Comparison of ENCODE assay signal across 17 cellular contexts in the genomic region with DNA sequence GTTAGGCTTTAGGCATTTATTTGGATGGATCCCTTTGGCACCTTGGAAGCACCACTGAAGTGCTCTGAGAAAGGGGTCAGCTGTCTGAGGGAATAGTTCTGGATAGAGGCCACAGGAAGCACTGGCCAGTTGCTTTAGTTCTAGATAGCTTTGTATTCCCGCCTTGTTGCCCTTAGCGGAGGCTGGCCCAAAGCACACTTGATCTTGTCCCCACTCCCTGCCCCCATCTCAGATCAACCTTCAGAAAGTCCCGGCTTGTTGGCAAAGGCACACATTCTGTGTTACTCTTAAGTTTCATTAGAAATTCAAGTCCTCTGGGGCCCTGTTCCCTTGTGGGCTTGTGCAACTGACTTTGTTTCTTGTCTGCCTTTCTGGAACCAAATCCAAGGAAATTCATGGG. TPM values are rescaled to one million over a fixed set of nuclear protein-coding genes. Genes with fewer than 3 reads are reported as not detected.
"Had no signal": no experiment of that assay in that cellular context is flagged by ENCODE, and none has a peak within 500 bp of the region (broad histone marks: within the 10 kb centered on the region; RNA-seq: fewer than 3 reads in every experiment).

No MANE protein-coding gene starts in this region.

- ATAC-seq: activated CD8-positive, alpha-beta T cell treated with anti-CD3 and anti-CD28 coated beads, Interleukin-2, amount 10 ng/mL, durations not matched to agents 7 days and 5 days; left lobe of liver; naive thymus-derived CD4-positive, alpha-beta T cell had no signal

- H3K4me3 ChIP-seq: breast epithelium, ovary, tibial nerve had no signal

- H3K4me1 ChIP-seq: breast epithelium had no signal

- H3K27me3 ChIP-seq: breast epithelium, ovary, tibial nerve had no signal

- H3K36me3 ChIP-seq: ovary had no signal

- H3K9me3 Mint-ChIP-seq: activated CD4-positive, alpha-beta T cell treated with anti-CD3 and anti-CD28 coated beads, Interleukin-2, amount 10 ng/mL, durations not matched to agents 24 days and 14 days; activated naive CD4-positive, alpha-beta T cell treated with anti-CD3 and anti-CD28 coated beads, Interleukin-2, amount 10 ng/mL, durations not matched to agents 7 days and 5 days; activated T-cell treated with anti-CD3 and anti-CD28 coated beads, Interleukin-2, amount 50 U/mL, for 24 hours; memory B cell; naive thymus-derived CD4-positive, alpha-beta T cell had no signal

- DNase-seq: activated CD4-positive, alpha-beta T cell treated with anti-CD3 and anti-CD28 coated beads, Interleukin-2, amount 10 ng/mL, durations not matched to agents 24 days and 14 days; activated CD4-positive, CD25-positive, alpha-beta regulatory T cell; activated CD8-positive, alpha-beta T cell treated with anti-CD3 and anti-CD28 coated beads, Interleukin-2, amount 10 ng/mL, durations not matched to agents 7 days and 5 days; activated naive CD4-positive, alpha-beta T cell treated with anti-CD3 and anti-CD28 coated beads, Interleukin-2, amount 10 ng/mL, durations not matched to agents 7 days and 5 days; activated T-cell treated with anti-CD3 and anti-CD28 coated beads, Interleukin-2, amount 50 U/mL, for 24 hours; cortex of kidney; effector CD4-positive, alpha-beta T cell; kidney; naive thymus-derived CD4-positive, alpha-beta T cell; ovary; stimulated activated CD4-positive, alpha-beta T cell treated with anti-CD3 and anti-CD28 coated beads, Interleukin-2, amount 100 ng/mL, for 24 hours; stimulated activated naive CD4-positive, alpha-beta T cell treated with Interleukin-2 at 50 U/mL for 16 hours had no signal

- H3K9me3 ChIP-seq: breast epithelium, ovary, tibial nerve had no signal

- H3K27ac ChIP-seq: breast epithelium, ovary, tibial nerve had no signal

- H3K27ac Mint-ChIP-seq: activated CD4-positive, alpha-beta T cell treated with anti-CD3 and anti-CD28 coated beads, Interleukin-2, amount 10 ng/mL, durations not matched to agents 24 days and 14 days; activated CD8-positive, alpha-beta T cell treated with anti-CD3 and anti-CD28 coated beads, Interleukin-2, amount 10 ng/mL, durations not matched to agents 7 days and 5 days; activated naive CD4-positive, alpha-beta T cell treated with anti-CD3 and anti-CD28 coated beads, Interleukin-2, amount 10 ng/mL, durations not matched to agents 7 days and 5 days; activated T-cell treated with anti-CD3 and anti-CD28 coated beads, Interleukin-2, amount 50 U/mL, for 24 hours; memory B cell had no signal

- H3K27me3 Mint-ChIP-seq: activated CD4-positive, alpha-beta T cell treated with anti-CD3 and anti-CD28 coated beads, Interleukin-2, amount 10 ng/mL, durations not matched to agents 24 days and 14 days; activated naive CD4-positive, alpha-beta T cell treated with anti-CD3 and anti-CD28 coated beads, Interleukin-2, amount 10 ng/mL, durations not matched to agents 7 days and 5 days; activated T-cell treated with anti-CD3 and anti-CD28 coated beads, Interleukin-2, amount 50 U/mL, for 24 hours; memory B cell; naive thymus-derived CD4-positive, alpha-beta T cell had no signal

- H3K4me1 Mint-ChIP-seq: activated CD4-positive, alpha-beta T cell treated with anti-CD3 and anti-CD28 coated beads, Interleukin-2, amount 10 ng/mL, durations not matched to agents 24 days and 14 days; activated naive CD4-positive, alpha-beta T cell treated with anti-CD3 and anti-CD28 coated beads, Interleukin-2, amount 10 ng/mL, durations not matched to agents 7 days and 5 days; memory B cell had no signal

- H3K4me3 Mint-ChIP-seq: activated CD4-positive, alpha-beta T cell treated with anti-CD3 and anti-CD28 coated beads, Interleukin-2, amount 10 ng/mL, durations not matched to agents 24 days and 14 days; activated CD8-positive, alpha-beta T cell treated with anti-CD3 and anti-CD28 coated beads, Interleukin-2, amount 10 ng/mL, durations not matched to agents 7 days and 5 days; activated naive CD4-positive, alpha-beta T cell treated with anti-CD3 and anti-CD28 coated beads, Interleukin-2, amount 10 ng/mL, durations not matched to agents 7 days and 5 days; activated T-cell treated with anti-CD3 and anti-CD28 coated beads, Interleukin-2, amount 50 U/mL, for 24 hours; memory B cell; naive thymus-derived CD4-positive, alpha-beta T cell had no signal

RNA-seq across cellular contexts. Expression of a gene that starts 35.8 kb away (rescaled TPM):
- total RNA-seq: activated CD4-positive, alpha-beta T cell treated with anti-CD3 and anti-CD28 coated beads, Interleukin-2, amount 10 ng/mL, durations not matched to agents 24 days and 14 days; activated CD8-positive, alpha-beta T cell treated with anti-CD3 and anti-CD28 coated beads, Interleukin-2, amount 10 ng/mL, durations not matched to agents 7 days and 5 days; breast epithelium; kidney; left lobe of liver; mucosa of gallbladder; ovary; tibial nerve had no signal
